In genomic region chr2:109260886-109261700, GRCh38 we compare ENCODE assay signal across 8 cellular contexts.
DNase-seq lines count a peak whose midpoint lies in the region; ATAC-seq and TF ChIP-seq lines count a peak whose summit lies in the region.
"Had no signal": no experiment of that assay in that cellular context is flagged by ENCODE, and none has a peak within 500 bp of the region (broad histone marks: within the 10 kb centered on the region; RNA-seq: fewer than 3 reads in every experiment).

No MANE protein-coding gene starts in this region.

- H3K9me3 ChIP-seq in MM.1S (replicated peaks; ENCODE audit: insufficient read depth, low read length), result no peaks in the 10 kb centered on the region
- H3K9me3 ChIP-seq in tibial nerve, result no peaks in the 10 kb centered on the region
- H3K9me3 ChIP-seq: ascending aorta had no signal

- no peak for TF ChIP-seq EP300 in tibial nerve (IDR thresholded peaks at IDR 0.05)

- no peaks in the 10 kb centered on the region for H3K27me3 ChIP-seq in MM.1S (replicated peaks; ENCODE audit: insufficient read depth, low read length)
- no peaks in the 10 kb centered on the region for H3K27me3 ChIP-seq in tibial nerve
- H3K27me3 ChIP-seq: ascending aorta had no signal

- no peak overlapping the region for H3K4me2 ChIP-seq in MM.1S (ENCODE audit: low read depth, low read length)

- H2AFZ ChIP-seq in MM.1S (ENCODE audit: low read length), result no peak overlapping the region

- H3K4me1 Mint-ChIP-seq in nephron progenitor cell, result peaks cover 70% of the 10 kb centered on the region

- no peak overlapping the region for H3K27ac ChIP-seq in MM.1S (ENCODE audit: low read length)
- H3K27ac ChIP-seq in tibial nerve, result no peak overlapping the region
- H3K27ac ChIP-seq: ascending aorta had no signal

- TF ChIP-seq CTCF in MM.1S (IDR thresholded peaks at IDR 0.05; ENCODE audit: low read length) (peak; percentile 37), astrocyte of the cerebellum (IDR thresholded peaks at IDR 0.05; ENCODE audit: low read depth, low read length, missing control alignments) (peak; percentile 42), nephron progenitor cell (IDR thresholded peaks at IDR 0.05) (peak; percentile 3), tibial nerve (IDR thresholded peaks at IDR 0.05) (no peak)

- TF ChIP-seq POLR2A in tibial nerve (IDR thresholded peaks at IDR 0.05), result no peak

- no peak overlapping the region for H3K27ac Mint-ChIP-seq in nephron progenitor cell

- H3K9ac ChIP-seq in MM.1S (ENCODE audit: low read length), result no peak overlapping the region

- H3K36me3 ChIP-seq in MM.1S (replicated peaks; ENCODE audit: insufficient read depth, low read length) (no peaks in the 10 kb centered on the region), tibial nerve (no peaks in the 10 kb centered on the region)
- H3K36me3 ChIP-seq: ascending aorta had no signal

- H3K4me3 ChIP-seq in MM.1S (ENCODE audit: low read length) (no peak overlapping the region), astrocyte of the cerebellum (ENCODE audit: low read depth, low read length) (no peak overlapping the region), tibial nerve (no peak overlapping the region)
- H3K4me3 ChIP-seq: ascending aorta had no signal

- no peaks in the 10 kb centered on the region for H3K27me3 Mint-ChIP-seq in nephron progenitor cell (ENCODE audit: low read depth, poor library complexity)

- peaks cover under 1% of the 10 kb centered on the region; the same call in 1 of the 2 replicates for H3F3A ChIP-seq in MM.1S (ENCODE audit: insufficient read depth, low read length)

- 72 to 84% methylated on average over 7 to 8 of the region's 8 CpGs for WGBS in tibial nerve, 2 donors

- ATAC-seq in HG03354 (IDR thresholded peaks at IDR 0.05; ENCODE audit: poor library complexity, severe bottlenecking, unreplicated experiment), result no peak
- no peak for ATAC-seq in GM18861 (IDR thresholded peaks at IDR 0.05; ENCODE audit: unreplicated experiment)

- H3K9me3 Mint-ChIP-seq in nephron progenitor cell, result no peaks in the 10 kb centered on the region

- no peaks in the 10 kb centered on the region for H4K20me1 ChIP-seq in MM.1S (ENCODE audit: insufficient read depth, low read length)

- H3K4me1 ChIP-seq in MM.1S (ENCODE audit: low read length) (peaks cover 18% of the 10 kb centered on the region), tibial nerve (peaks cover 0 to 36% (median 9%) of the 10 kb centered on the region in 4 donors)

- H3K4me3 Mint-ChIP-seq in nephron progenitor cell, result no peak overlapping the region

- peak; percentile 27 for DNase-seq in GDM1 (lab: John Stamatoyannopoulos, UW)
- peak; percentile 28 for DNase-seq in MM.1S
- no peak for DNase-seq in astrocyte of the cerebellum (ENCODE audit: low read depth)
- peak; percentile 30 for DNase-seq in nephron progenitor cell
- DNase-seq in tibial nerve (ENCODE audit: low spot score in 2 of 2), result no peak

- no peaks in the 10 kb centered on the region for H3K36me3 Mint-ChIP-seq in nephron progenitor cell (ENCODE audit: low read depth)

- peaks cover 94% of the 10 kb centered on the region for H3K79me2 ChIP-seq in MM.1S (ENCODE audit: low read length)

- no peaks in the 10 kb centered on the region for H3K9me2 ChIP-seq in MM.1S (replicated peaks; ENCODE audit: insufficient read depth, low read length)

- in situ Hi-C loops in astrocyte of the cerebellum (cut with HindIII; ENCODE audit: low sequenced_read_pairs), result loop anchor here (5.0 kb wide), 1 partner anchor 76 kb away; no protein-coding TSS in a partner anchor

Comparison
In these comparisons a context has a peak if more than half of its experiments do, and no peak if none do; other contexts are left out.
1. DNase-seq: peak in GDM1 (single experiment), MM.1S (single experiment) and nephron progenitor cell (single experiment); none in astrocyte of the cerebellum (single experiment) and tibial nerve (0 of 2).
2. CTCF ChIP-seq: peak in MM.1S (single experiment), astrocyte of the cerebellum (single experiment) and nephron progenitor cell (single experiment); none in tibial nerve (0 of 5).